Comparison of ENCODE assay signal across 8 cellular contexts in the genomic region with DNA sequence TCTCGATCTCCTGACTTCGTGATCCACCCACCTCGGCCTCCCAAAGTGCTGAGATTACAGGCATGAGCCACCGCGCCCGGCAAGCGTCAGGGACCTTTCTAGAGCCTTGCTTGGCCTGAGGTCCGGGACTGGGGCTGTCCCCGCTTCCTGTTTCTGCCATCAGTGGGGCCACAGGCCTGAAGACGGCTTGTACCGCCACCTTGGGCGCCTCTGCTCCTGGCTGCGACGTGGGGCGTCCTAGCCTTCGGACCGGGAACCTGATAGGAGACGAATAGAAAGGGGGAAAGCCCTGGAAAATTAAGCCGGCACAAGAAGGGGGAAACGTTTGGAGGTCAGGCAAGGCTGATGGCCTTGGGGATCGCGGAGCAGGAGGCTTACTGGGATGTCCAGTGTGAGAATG. TPM values are rescaled to one million over a fixed set of nuclear protein-coding genes. Genes with fewer than 3 reads are reported as not detected.
DNase-seq lines count a peak whose midpoint lies in the region; ATAC-seq, FAIRE-seq and TF ChIP-seq lines count a peak whose summit lies in the region.

No MANE protein-coding gene starts in this region.

- no peak for FAIRE-seq in endothelial cell of umbilical vein (lab: Jason Lieb, UNC)
- FAIRE-seq in pancreas (lab: Jason Lieb, UNC) = no peak

- H4K20me1 ChIP-seq in endothelial cell of umbilical vein (replicated peaks; ENCODE audit: control insufficient read depth, extremely low read depth, insufficient read depth, low read length) = no peaks in the 10 kb centered on the region

- peak overlapping the region; percentile 90 for H2AFZ ChIP-seq in endothelial cell of umbilical vein (ENCODE audit: low read depth, low read length)

- TF ChIP-seq POLR2A in endothelial cell of umbilical vein (IDR thresholded peaks at IDR 0.05; ENCODE audit: low read depth, low read length) = no peak

- H3K9me3 ChIP-seq in endothelial cell of umbilical vein (replicated peaks; ENCODE audit: control insufficient read depth, insufficient read depth, low read length) (no peaks in the 10 kb centered on the region), pancreas (no peaks in the 10 kb centered on the region)

- CTCF ChIA-PET in endothelial cell of umbilical vein (lab: Charles Lee) = interaction anchor here (1.0 to 7.0 kb wide), 9 partner anchors 68 to 685 kb away, joined by 3 to 473 read pairs (median 11); no protein-coding TSS in a partner anchor

- peak overlapping the region; percentile 43 for H3K9ac ChIP-seq in endothelial cell of umbilical vein (replicated peaks; ENCODE audit: extremely low read depth, insufficient read depth, low read length)

- 27 to 42% methylated on average over 22 of the region's 22 CpGs for WGBS in pancreas, 2 donors

- H3K79me2 ChIP-seq in endothelial cell of umbilical vein (ENCODE audit: control insufficient read depth, insufficient read depth, low read length) = no peaks in the 10 kb centered on the region

- no peaks in the 10 kb centered on the region for H3K9me1 ChIP-seq in endothelial cell of umbilical vein (replicated peaks; ENCODE audit: control insufficient read depth, extremely low read depth, insufficient read depth, low read length)

- H3K27ac ChIP-seq in endothelial cell of umbilical vein (ENCODE audit: insufficient read depth, low read depth, low read length) (peak overlapping the region; percentile 7), pancreas (peak overlapping the region in 3 of 4 donors; percentile 64 to 89 (median 89))

- BruUV-seq in endothelial cell of umbilical vein (replicated peaks; lab: Mats Ljungman, UMichigan) = TSS peak; percentile 66

- peak overlapping the region; percentile 63 for H3K4me2 ChIP-seq in endothelial cell of umbilical vein (ENCODE audit: insufficient read depth, low read length)

- POLR2A ChIA-PET in endothelial cell of umbilical vein (lab: Charles Lee) = interaction anchor here (0.7 to 1.0 kb wide), 3 partner anchors 365 to 819 kb away, joined by 3 to 5 read pairs (median 3); no protein-coding TSS in a partner anchor

- dilution Hi-C loops in endothelial cell of umbilical vein (cut with MboI; ENCODE audit: extremely low pct_ligation_motif_present, low sequenced_read_pairs) = no loop called here

- H3K4me3 ChIP-seq in endothelial cell of umbilical vein (replicated peaks in 1 of 3; ENCODE audit: insufficient read depth in 1 of 3, low read depth in 1 of 3, low read length in 3 of 3) (peak overlapping the region; percentile 40 to 58 (median 44)), pancreas (peak overlapping the region; percentile 42 to 75 (median 55))

- peaks cover 0 to 3% of the 10 kb centered on the region in 2 experiments for H3K27me3 ChIP-seq in endothelial cell of umbilical vein (ENCODE audit: control insufficient read depth in 2 of 2, insufficient read depth in 2 of 2, low read length in 2 of 2)
- H3K27me3 ChIP-seq in pancreas = no peaks in the 10 kb centered on the region

- peak in 2 of 4 donors; percentile 2 to 12 for ATAC-seq in pancreas
- ATAC-seq in GM21528 (IDR thresholded peaks at IDR 0.05; ENCODE audit: low FRiP score, unreplicated experiment) = no peak
- no peak for ATAC-seq in HG02885 (IDR thresholded peaks at IDR 0.05; ENCODE audit: poor library complexity, unreplicated experiment)

- TF ChIP-seq CTCF in endothelial cell of umbilical vein (IDR thresholded peaks at IDR 0.05; ENCODE audit: extremely low read depth in 1 of 2, insufficient read depth in 1 of 2, low read depth in 1 of 2, low read length in 2 of 2) (no peak), pancreas (IDR thresholded peaks at IDR 0.05) (no peak)

- peak; percentile 4 for DNase-seq in EL
- peak; percentile 36 for DNase-seq in RKO (ENCODE audit: low spot score)
- peak; percentile 7 for DNase-seq in endothelial cell of umbilical vein (ENCODE audit: low read depth, low spot score)
- DNase-seq in pancreas = peak in 3 of 6 donors; percentile 20 to 60 (median 28)
- DNase-seq in DMS 273 (lab: John Stamatoyannopoulos, UW; ENCODE audit: unreplicated experiment) = no peak
- no peak for DNase-seq in nucleus accumbens (lab: John Stamatoyannopoulos, UW)

- H3K4me1 ChIP-seq in endothelial cell of umbilical vein (ENCODE audit: control insufficient read depth, extremely low read depth, insufficient read depth, low read length) = peaks cover 11% of the 10 kb centered on the region
- H3K4me1 ChIP-seq in pancreas = no peaks in the 10 kb centered on the region

- intact Hi-C loops in endothelial cell of umbilical vein (cut with micrococcal nuclease) (loop anchor here (1.0 to 2.0 kb wide), 5 partner anchors 34 to 743 kb away; a partner anchor contains a TSS), pancreas (cut with DNase I) (loop anchor here in 1 of 3 donors (10.0 kb wide), 2 partner anchors 308 to 508 kb away; no protein-coding TSS in a partner anchor)

- no peaks in the 10 kb centered on the region for H3K36me3 ChIP-seq in endothelial cell of umbilical vein (ENCODE audit: control insufficient read depth in 2 of 2, extremely low read depth in 1 of 2, insufficient read depth in 2 of 2, low read length in 2 of 2)
- H3K36me3 ChIP-seq in pancreas = no peaks in the 10 kb centered on the region

TF ChIP-seq in endothelial cell of umbilical vein, 7 proteins besides CTCF, POLR2A, EP300 and RAD21:
- no peak for TF ChIP-seq FOS (IDR thresholded peaks at IDR 0.05; ENCODE audit: borderline replicate concordance, insufficient read depth, low read length)
- TF ChIP-seq EZH2 (IDR thresholded peaks at IDR 0.05; ENCODE audit: borderline replicate concordance, low read depth, low read length, severe bottlenecking) = no peak
- TF ChIP-seq MYC (IDR thresholded peaks at IDR 0.05; ENCODE audit: low read depth, low read length) = no peak
- TF ChIP-seq POLR2AphosphoS5 (IDR thresholded peaks at IDR 0.05; ENCODE audit: insufficient read depth, low read depth, low read length) = no peak
- no peak for TF ChIP-seq JUN (IDR thresholded peaks at IDR 0.05; ENCODE audit: borderline replicate concordance, insufficient read depth, insufficient read length, low read depth)
- TF ChIP-seq GATA2 (IDR thresholded peaks at IDR 0.05; ENCODE audit: insufficient read depth, insufficient read length, low read depth, low read length) = no peak
- TF ChIP-seq, protein P1, sequence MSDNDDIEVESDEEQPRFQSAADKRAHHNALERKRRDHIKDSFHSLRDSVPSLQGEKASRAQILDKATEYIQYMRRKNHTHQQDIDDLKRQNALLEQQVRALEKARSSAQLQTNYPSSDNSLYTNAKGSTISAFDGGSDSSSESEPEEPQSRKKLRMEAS (IDR thresholded peaks at IDR 0.05; ENCODE audit: insufficient read depth, insufficient read length) = no peak

RNA-seq across cellular contexts. Expression of a gene that starts 35.1 kb away (rescaled TPM):
- total RNA-seq in endothelial cell of umbilical vein (36.4 and 38.3 TPM in 2 replicates), pancreas (10 to 100 TPM in 4 of 6 donors, 1 to 10 TPM in 2; 8.6 to 17.2 (median 11.7) TPM)
- polyA plus RNA-seq in endothelial cell of umbilical vein (9.4 and 12.7 TPM in 2 replicates), pancreas (10 to 100 TPM in 1 of 2 donors, 1 to 10 TPM in 1; 5.9 to 14.5 TPM)
- 19.3 and 20.3 TPM in 2 replicates for polyA plus RNA-seq in endothelial cell of umbilical vein (2011; cell fraction: cytosol; rRNA removed)
- 20.0 and 21.9 TPM in 2 replicates for polyA plus RNA-seq in endothelial cell of umbilical vein (2011; cell fraction: nucleus; rRNA removed)
- polyA plus RNA-seq in endothelial cell of umbilical vein (2012) = 38.2 and 43.6 TPM in 2 replicates
- 26.8 and 32.1 TPM in 2 replicates for polyA minus RNA-seq in endothelial cell of umbilical vein
- 20.4 TPM for polyA minus RNA-seq in endothelial cell of umbilical vein (2011; cell fraction: cytosol; rRNA and poly(A)+ RNA removed)
- polyA minus RNA-seq in endothelial cell of umbilical vein (2011; cell fraction: nucleus; rRNA and poly(A)+ RNA removed) = 23.5 and 23.9 TPM in 2 replicates

Comparison
In these comparisons a context has a peak if more than half of its experiments do, and no peak if none do; other contexts are left out.
1. DNase-seq: peak in EL (single experiment), RKO (single experiment) and endothelial cell of umbilical vein (single experiment); none in DMS 273 (single experiment) and nucleus accumbens (0 of 56).